ENCODE assay signal across 27 cellular contexts in genomic region chr5:166257656-166258055, GRCh38.
"Had no signal": no experiment of that assay in that cellular context is flagged by ENCODE, and none has a peak within 500 bp of the region (broad histone marks: within the 10 kb centered on the region; RNA-seq: fewer than 3 reads in every experiment).

No MANE protein-coding gene starts in this region.

- H3K36me3 ChIP-seq: ascending aorta, cardiac muscle cell had no signal

- H3K4me1 ChIP-seq: ascending aorta had no signal

- DNase-seq: activated B cell treated with CpG ODN at 0.5 μM for 24 hours; activated CD4-positive, alpha-beta memory T cell treated with anti-CD3 and anti-CD28 coated beads for 36 hours; activated CD4-positive, alpha-beta T cell treated with anti-CD3 and anti-CD28 coated beads for 4 hours; activated CD4-positive, alpha-beta T cell treated with anti-CD3 and anti-CD28 coated beads, Interleukin-2, amount 10 ng/mL, durations not matched to agents 24 days and 14 days; activated CD4-positive, alpha-beta T cell treated with anti-CD3 and anti-CD28 coated beads, Interleukin-2, amount 50 U/mL, for 1 hour; activated CD4-positive, alpha-beta T cell treated with anti-CD3 and anti-CD28 coated beads, Interleukin-2, amount 50 U/mL, for 4 hours; activated CD4-positive, CD25-positive, alpha-beta regulatory T cell treated with anti-CD3 and anti-CD28 coated beads, Interleukin-2, amount 50 U/mL, for 72 hours; activated CD8-positive, alpha-beta memory T cell treated with anti-CD3 and anti-CD28 coated beads, Interleukin-2, amount 50 U/mL, for 4 hours; activated CD8-positive, alpha-beta T cell treated with anti-CD3 and anti-CD28 coated beads for 36 hours; activated effector memory CD4-positive, alpha-beta T cell treated with Interleukin-2 at 50 U/mL for 16 hours; activated gamma-delta T cell; activated naive CD4-positive, alpha-beta T cell treated with anti-CD3 and anti-CD28 coated beads, Interleukin-2, amount 10 ng/mL, durations not matched to agents 7 days and 5 days; activated naive CD4-positive, alpha-beta T cell treated with Interleukin-2 at 50 U/mL for 16 hours; activated naive CD8-positive, alpha-beta T cell treated with anti-CD3 and anti-CD28 coated beads, Interleukin-2, amount 10 ng/mL, durations not matched to agents 7 days and 5 days; activated naive CD8-positive, alpha-beta T cell treated with anti-CD3 and anti-CD28 coated beads, Interleukin-2, amount 50 U/mL, for 24 hours; activated T-cell treated with anti-CD3 and anti-CD28 coated beads, Interleukin-2, amount 50 U/mL, for 24 hours; activated T-cell treated with anti-CD3 and anti-CD28 coated beads, Interleukin-2, amount 50 U/mL, for 48 hours; amygdala; anterior cingulate cortex; caudate nucleus; cerebellar nuclear complex; T-helper 1 cell; T-helper 2 cell; T-helper 9 cell had no signal

- H3K4me3 ChIP-seq: ascending aorta, cardiac muscle cell had no signal

- H3K27me3 ChIP-seq: ascending aorta, cardiac muscle cell had no signal

- ATAC-seq: activated CD8-positive, alpha-beta T cell treated with anti-CD3 and anti-CD28 coated beads for 36 hours; activated naive CD8-positive, alpha-beta T cell treated with anti-CD3 and anti-CD28 coated beads, Interleukin-2, amount 50 U/mL, for 24 hours had no signal

- H3K27ac ChIP-seq: ascending aorta, cardiac muscle cell, VCaP had no signal
